ENCODE assay signal across 8 cellular contexts in genomic region chr4:106809083-106809482, GRCh38.
DNase-seq lines count a peak whose midpoint lies in the region; ATAC-seq lines count a peak whose summit lies in the region.

No MANE protein-coding gene starts in this region.

- peak; percentile 50 for ATAC-seq in HG03565 (IDR thresholded peaks at IDR 0.05; ENCODE audit: unreplicated experiment)
- no peak for ATAC-seq in HG03571 (IDR thresholded peaks at IDR 0.05; ENCODE audit: unreplicated experiment)

- no peak overlapping the region for H3K27ac Mint-ChIP-seq in activated naive CD8-positive, alpha-beta T cell treated with anti-CD3 and anti-CD28 coated beads for 36 hours

- H3K9me3 Mint-ChIP-seq in activated naive CD8-positive, alpha-beta T cell treated with anti-CD3 and anti-CD28 coated beads for 36 hours = peaks cover 1% of the 10 kb centered on the region

- H3K36me3 Mint-ChIP-seq in activated naive CD8-positive, alpha-beta T cell treated with anti-CD3 and anti-CD28 coated beads for 36 hours = no peaks in the 10 kb centered on the region

- no peak overlapping the region for H3K4me3 Mint-ChIP-seq in activated naive CD8-positive, alpha-beta T cell treated with anti-CD3 and anti-CD28 coated beads for 36 hours

- DNase-seq in Ammon's horn (ENCODE audit: low spot score) (peak; percentile 19), SKM-1 (lab: John Stamatoyannopoulos, UW; ENCODE audit: unreplicated experiment) (peak; percentile 11), iPS-NIHi11 (ENCODE audit: low spot score) (peak; percentile 22)
- no peak for DNase-seq in activated CD4-positive, alpha-beta T cell treated with anti-CD3 and anti-CD28 coated beads for 1 hour
- DNase-seq in activated naive CD4-positive, alpha-beta T cell treated with Interleukin-2 at 50 U/mL for 16 hours = no peak
- DNase-seq in activated naive CD8-positive, alpha-beta T cell treated with anti-CD3 and anti-CD28 coated beads for 36 hours = no peak

- H3K4me1 Mint-ChIP-seq in activated naive CD8-positive, alpha-beta T cell treated with anti-CD3 and anti-CD28 coated beads for 36 hours = no peaks in the 10 kb centered on the region

- no peaks in the 10 kb centered on the region for H3K27me3 Mint-ChIP-seq in activated naive CD8-positive, alpha-beta T cell treated with anti-CD3 and anti-CD28 coated beads for 36 hours

Comparison
In these comparisons a context has a peak if more than half of its experiments do, and no peak if none do; other contexts are left out.
1. DNase-seq: peak in Ammon's horn (single experiment), SKM-1 (single experiment) and iPS-NIHi11 (single experiment); none in activated CD4-positive, alpha-beta T cell treated with anti-CD3 and anti-CD28 coated beads for 1 hour (single experiment), activated naive CD4-positive, alpha-beta T cell treated with Interleukin-2 at 50 U/mL for 16 hours (single experiment) and activated naive CD8-positive, alpha-beta T cell treated with anti-CD3 and anti-CD28 coated beads for 36 hours (single experiment).